In the genomic region with DNA sequence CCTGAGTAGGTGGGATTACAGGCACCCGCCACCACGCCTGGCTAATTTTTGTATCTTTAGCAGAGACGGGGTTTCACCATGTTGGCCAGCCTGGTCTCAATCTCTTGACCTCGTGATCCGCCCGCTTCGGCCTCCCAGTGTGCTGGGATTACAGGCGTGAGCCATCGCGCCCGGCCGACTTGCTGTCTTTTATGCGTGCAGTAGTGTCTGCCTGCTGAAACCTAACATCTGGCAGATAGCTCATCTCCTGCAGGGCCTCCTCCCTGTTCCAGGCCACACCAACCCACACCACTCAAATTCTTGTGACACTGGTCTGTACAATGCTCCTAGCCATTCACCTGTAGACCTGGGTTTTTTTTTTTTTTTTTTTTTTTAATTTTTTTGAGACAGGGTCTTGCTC, we compare ENCODE assay signal across 18 cellular contexts. TPM values are rescaled to one million over a fixed set of nuclear protein-coding genes. Genes with fewer than 3 reads are reported as not detected.
DNase-seq lines count a peak whose midpoint lies in the region; ATAC-seq, FAIRE-seq and TF ChIP-seq lines count a peak whose summit lies in the region.
"Had no signal": no experiment of that assay in that cellular context is flagged by ENCODE, and none has a peak within 500 bp of the region (broad histone marks: within the 10 kb centered on the region; RNA-seq: fewer than 3 reads in every experiment).

No MANE protein-coding gene starts in this region.

- H3K4me3 Mint-ChIP-seq in nephron progenitor cell = no peak overlapping the region
- H3K4me3 Mint-ChIP-seq: B cell; CD4-positive, alpha-beta T cell; GM23338; H9 had no signal

- H3K9me3 Mint-ChIP-seq in nephron progenitor cell = no peaks in the 10 kb centered on the region
- H3K9me3 Mint-ChIP-seq: CD4-positive, alpha-beta T cell; GM23338; H9 had no signal

- no peak overlapping the region for H2BK12ac ChIP-seq in mesenchymal stem cell (ENCODE audit: low read length in 2 of 2)

- no TSS peak for BruUV-seq in Panc1 (replicated peaks; lab: Mats Ljungman, UMichigan)

- H3K36me3 Mint-ChIP-seq in nephron progenitor cell (ENCODE audit: low read depth) = peaks cover 19% of the 10 kb centered on the region

- no peak for FAIRE-seq in urothelium cell line (lab: Jason Lieb, UNC)
- FAIRE-seq: G401.6, GM12891, HepG2, HTR-8/SVneo had no signal

- H4K91ac ChIP-seq in mesenchymal stem cell (ENCODE audit: low read length) = no peak overlapping the region

- intact Hi-C loops in Panc1 (cut with micrococcal nuclease; ENCODE audit: unreplicated experiment) = no loop called here
- intact Hi-C loops in transverse colon (cut with DNase I; ENCODE audit: low total_unique reads) = no loop called here

- TF ChIP-seq POLR2A in transverse colon (IDR thresholded peaks at IDR 0.05) = no peak

- CTCF ChIA-PET in Panc1 (lab: Charles Lee) = no interaction called here

- 95 to 100% methylated on average over 5 to 13 of the region's 13 CpGs for WGBS in transverse colon (ENCODE audit: low coverage in 1 of 2), 2 donors
- WGBS in mesenchymal stem cell = 97% methylated on average over 13 of the region's 13 CpGs

- ATAC-seq in Panc1 = no peak
- ATAC-seq: GM23338 had no signal

- no peaks in the 10 kb centered on the region for H3K27me3 ChIP-seq in Panc1 (ENCODE audit: control insufficient read depth, insufficient read depth, low read length)
- no peaks in the 10 kb centered on the region for H3K27me3 ChIP-seq in transverse colon
- H3K27me3 ChIP-seq in mesenchymal stem cell (ENCODE audit: control insufficient read depth in 1 of 2, insufficient read depth in 1 of 2, low read length in 2 of 2) = no peaks in the 10 kb centered on the region

- peaks cover 20% of the 10 kb centered on the region for H3K79me1 ChIP-seq in mesenchymal stem cell (replicated peaks; ENCODE audit: low read length, poor library complexity, severe bottlenecking)

- H3K9me3 ChIP-seq in Panc1 (ENCODE audit: control insufficient read depth, insufficient read depth, low read depth, low read length) (no peaks in the 10 kb centered on the region), transverse colon (no peaks in the 10 kb centered on the region), mesenchymal stem cell (ENCODE audit: control insufficient read depth, low read length) (no peaks in the 10 kb centered on the region)

- H3K4me1 Mint-ChIP-seq in nephron progenitor cell = peaks cover 14% of the 10 kb centered on the region
- H3K4me1 Mint-ChIP-seq: B cell had no signal

- H2AK5ac ChIP-seq in mesenchymal stem cell (ENCODE audit: low read length, severe bottlenecking) = no peak overlapping the region

- H3K27me3 Mint-ChIP-seq in nephron progenitor cell (ENCODE audit: low read depth, poor library complexity) = peaks cover 3% of the 10 kb centered on the region
- H3K27me3 Mint-ChIP-seq: B cell; CD4-positive, alpha-beta T cell had no signal

- H3K4me3 ChIP-seq in Panc1 (ENCODE audit: low read depth in 2 of 2, low read length in 2 of 2) (no peak overlapping the region), fibroblast of villous mesenchyme (ENCODE audit: low read depth, low read length) (no peak overlapping the region), transverse colon (no peak overlapping the region), mesenchymal stem cell (ENCODE audit: insufficient read depth in 1 of 2, low read depth in 1 of 2, low read length in 2 of 2) (no peak overlapping the region)
- H3K4me3 ChIP-seq: GM23338 had no signal

- no peak overlapping the region for H2AFZ ChIP-seq in mesenchymal stem cell (ENCODE audit: low read depth, low read length)
- H2AFZ ChIP-seq: GM23338 had no signal

- H2BK15ac ChIP-seq in mesenchymal stem cell (ENCODE audit: low read depth, poor library complexity, severe bottlenecking) = no peak overlapping the region

- no peak overlapping the region for H2BK120ac ChIP-seq in mesenchymal stem cell (ENCODE audit: low read depth, low read length)

- H4K8ac ChIP-seq in mesenchymal stem cell (ENCODE audit: low read length) = no peak overlapping the region

- H3K14ac ChIP-seq in mesenchymal stem cell (ENCODE audit: low read length in 2 of 2) = no peak overlapping the region

- H3K4me1 ChIP-seq in Panc1 (ENCODE audit: control insufficient read depth, insufficient read depth, low read length) (peaks cover 83% of the 10 kb centered on the region), transverse colon (peaks cover 14 to 46% (median 22%) of the 10 kb centered on the region in 4 donors), mesenchymal stem cell (ENCODE audit: control insufficient read depth, insufficient read depth, low read depth, low read length) (peaks cover 27% of the 10 kb centered on the region)

- H3K4me2 ChIP-seq in mesenchymal stem cell (ENCODE audit: low read length, poor library complexity, severe bottlenecking) = no peak overlapping the region
- H3K4me2 ChIP-seq: GM23338 had no signal

- H3K27ac Mint-ChIP-seq in nephron progenitor cell = peak overlapping the region; percentile 45
- H3K27ac Mint-ChIP-seq: B cell; CD4-positive, alpha-beta T cell had no signal

- H3K18ac ChIP-seq in mesenchymal stem cell (ENCODE audit: low read depth in 1 of 2, low read length in 2 of 2) = no peak overlapping the region

- H2BK5ac ChIP-seq in mesenchymal stem cell (ENCODE audit: low read depth, low read length, poor library complexity, severe bottlenecking) = no peak overlapping the region

- POLR2A ChIA-PET in Panc1 (lab: Charles Lee) = no interaction called here

- no peak for DNase-seq in Panc1 (ENCODE audit: low read depth, low spot score)
- DNase-seq in fibroblast of villous mesenchyme (ENCODE audit: low read depth) = peak; percentile 30
- no peak for DNase-seq in nephron progenitor cell
- DNase-seq in transverse colon = no peak
- no peak for DNase-seq in superior temporal gyrus (ENCODE audit: extremely low spot score)
- DNase-seq in urothelium cell line (ENCODE audit: low spot score) = no peak
- no peak for DNase-seq in mesenchymal stem cell
- DNase-seq: C1 segment of cervical spinal cord; CD4-positive, alpha-beta T cell; DMS79 treated with DMSO at 0.1 percent for 48 hours; EL; H9 had no signal

- H3K27ac ChIP-seq in Panc1 (ENCODE audit: low read length) = peak overlapping the region; percentile 95; the same call in 1 of the 2 replicates
- peak overlapping the region; percentile 83 to 89 (median 86) for H3K27ac ChIP-seq in transverse colon
- H3K27ac ChIP-seq in mesenchymal stem cell (ENCODE audit: low read length, poor library complexity, severe bottlenecking) = no peak overlapping the region

- H3K23ac ChIP-seq in mesenchymal stem cell (ENCODE audit: low read length in 2 of 2) = no peak overlapping the region

- H3K9ac ChIP-seq in mesenchymal stem cell (ENCODE audit: low read length) = no peak overlapping the region

- H3K36me3 ChIP-seq in Panc1 (ENCODE audit: control insufficient read depth, insufficient read depth, low read length) (peaks cover 6% of the 10 kb centered on the region; the same call in 1 of the 2 replicates), transverse colon (no peaks in the 10 kb centered on the region), mesenchymal stem cell (ENCODE audit: control insufficient read depth in 1 of 2, insufficient read depth in 2 of 2, low read depth in 1 of 2, low read length in 2 of 2) (peaks cover 0 to 23% of the 10 kb centered on the region in 2 experiments)

- in situ Hi-C loops in Panc1 (cut with HindIII; ENCODE audit: low pct_unique_long_range_greater_than_20kb, low sequenced_read_pairs) (no loop called here), transverse colon (cut with MboI; ENCODE audit: low pct_ligation_motif_present in 1 of 4, low pct_unique_long_range_greater_than_20kb in 1 of 4, low sequenced_read_pairs in 3 of 4) (no loop called here)

- TF ChIP-seq CTCF in Panc1 (IDR thresholded peaks at IDR 0.05) = no peak
- no peak for TF ChIP-seq CTCF in fibroblast of villous mesenchyme (IDR thresholded peaks at IDR 0.05; ENCODE audit: insufficient read depth, low read depth, low read length)
- no peak for TF ChIP-seq CTCF in nephron progenitor cell (IDR thresholded peaks at IDR 0.05)
- no peak for TF ChIP-seq CTCF in transverse colon (IDR thresholded peaks at IDR 0.05)

- H3K4ac ChIP-seq in mesenchymal stem cell (ENCODE audit: low read depth in 1 of 2, low read length in 2 of 2) = no peak overlapping the region

- TF ChIP-seq EP300 in transverse colon (IDR thresholded peaks at IDR 0.05; ENCODE audit: low read depth) = no peak

RNA-seq across cellular contexts. Expression of a gene that starts 41.5 kb away (rescaled TPM):
- 120 TPM for total RNA-seq in Panc1 (2021; ENCODE audit: unreplicated experiment)
- 108 TPM for polyA plus RNA-seq in Panc1 (2012; ENCODE audit: insufficient read length)
- 6.4 and 9.1 TPM in 2 replicates for total RNA-seq in fibroblast of villous mesenchyme
- total RNA-seq in transverse colon = 10 to 100 TPM; 39.8 to 59.8 (median 53.3) TPM
- polyA plus RNA-seq in mesenchymal stem cell (2013, experiment 1 of 2) = 10.1 TPM
- polyA plus RNA-seq in mesenchymal stem cell (2013, experiment 2 of 2) = 10.6 TPM
